Comparison of ENCODE assay signal across 8 cellular contexts in the genomic region with DNA sequence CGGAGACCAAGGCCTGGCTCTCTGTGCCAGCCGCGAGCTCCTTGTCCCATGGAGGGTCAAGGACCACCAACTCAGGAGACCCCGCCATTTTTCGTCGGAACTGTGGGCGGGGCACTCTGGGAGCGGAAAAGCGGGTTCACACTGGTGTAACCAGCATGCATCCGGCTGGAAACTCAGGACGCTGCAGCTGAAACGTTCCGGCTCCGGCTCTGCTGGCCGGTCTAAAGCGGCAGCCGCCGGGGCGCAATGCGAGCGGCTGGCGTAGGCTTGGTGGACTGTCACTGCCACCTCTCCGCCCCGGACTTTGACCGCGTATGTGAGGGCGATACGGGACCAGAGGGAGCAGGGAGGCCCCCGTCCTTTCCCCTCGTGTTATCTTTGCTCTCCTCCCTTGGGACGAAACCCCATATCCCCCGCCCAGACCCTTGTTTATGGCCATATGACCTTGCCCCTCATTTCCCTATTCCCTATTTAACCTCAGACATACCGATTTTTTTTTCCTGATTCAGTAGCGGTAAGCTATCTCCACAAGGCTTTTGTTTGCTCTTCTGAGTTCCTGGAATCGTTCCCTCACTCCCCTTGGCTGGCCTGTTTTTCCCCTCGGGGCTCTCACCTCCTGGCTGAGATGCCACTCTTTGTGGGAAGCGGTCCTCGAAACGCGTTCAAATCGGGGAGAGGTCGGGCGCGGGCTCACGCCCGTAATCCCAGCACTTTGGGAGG. TPM values are rescaled to one million over a fixed set of nuclear protein-coding genes. Genes with fewer than 3 reads are reported as not detected.
A peak's percentile ranks its signal among the peaks of the same experiment; 100 is the strongest.
DNase-seq lines count a peak whose midpoint lies in the region; ATAC-seq and TF ChIP-seq lines count a peak whose summit lies in the region.

A gene with protein sequence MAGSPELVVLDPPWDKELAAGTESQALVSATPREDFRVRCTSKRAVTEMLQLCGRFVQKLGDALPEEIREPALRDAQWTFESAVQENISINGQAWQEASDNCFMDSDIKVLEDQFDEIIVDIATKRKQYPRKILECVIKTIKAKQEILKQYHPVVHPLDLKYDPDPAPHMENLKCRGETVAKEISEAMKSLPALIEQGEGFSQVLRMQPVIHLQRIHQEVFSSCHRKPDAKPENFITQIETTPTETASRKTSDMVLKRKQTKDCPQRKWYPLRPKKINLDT (minus strand): TSS at position 102 of the 720 bp plus-strand sequence. CDS start 14 bp downstream, at position 88.
A gene with protein sequence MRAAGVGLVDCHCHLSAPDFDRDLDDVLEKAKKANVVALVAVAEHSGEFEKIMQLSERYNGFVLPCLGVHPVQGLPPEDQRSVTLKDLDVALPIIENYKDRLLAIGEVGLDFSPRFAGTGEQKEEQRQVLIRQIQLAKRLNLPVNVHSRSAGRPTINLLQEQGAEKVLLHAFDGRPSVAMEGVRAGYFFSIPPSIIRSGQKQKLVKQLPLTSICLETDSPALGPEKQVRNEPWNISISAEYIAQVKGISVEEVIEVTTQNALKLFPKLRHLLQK (plus strand): TSS at position 219 of the 720 bp plus-strand sequence. CDS start 28 bp downstream, at position 247.

- DNase-seq in Calu3 (peak; percentile 98), NT2/D1 (ENCODE audit: low read depth, low spot score) (peak; percentile 97)
- peak; percentile 92 for DNase-seq in activated CD8-positive, alpha-beta memory T cell treated with anti-CD3 and anti-CD28 coated beads, Interleukin-2, amount 50 U/mL, for 24 hours (ENCODE audit: extremely low read depth)
- peak; percentile 99 for DNase-seq in stimulated activated CD8-positive, alpha-beta memory T cell treated with anti-CD3 and anti-CD28 coated beads, Interleukin-15, amount 100 ng/mL, for 24 hours (ENCODE audit: low read depth)

- H3K27ac Mint-ChIP-seq in Calu3 (ENCODE audit: unreplicated experiment): peak within 1 kb of the TSS; percentile 58

- no peaks in the 10 kb centered on the region for H3K9me3 ChIP-seq in HUES48 (ENCODE audit: control insufficient read depth, insufficient read depth, low read length)
- H3K9me3 ChIP-seq in NT2/D1 (ENCODE audit: insufficient read depth, low read length): no peaks in the 10 kb centered on the region
- H3K9me3 ChIP-seq in mesodermal cell (ENCODE audit: control insufficient read depth, low read length): no peaks in the 10 kb centered on the region

- WGBS in mesodermal cell (ENCODE audit: insufficient coverage in 2 of 2), 2 experiments: 0% methylated on average over 37 to 44 of the region's 46 CpGs

- intact Hi-C loops in Calu3 (cut with micrococcal nuclease; ENCODE audit: unreplicated experiment): loop anchor here (2.0 kb wide), 1 partner anchor 65 kb away; no protein-coding TSS in a partner anchor

- peaks cover 32% of the 10 kb centered on the region for H3K4me1 Mint-ChIP-seq in Calu3 (ENCODE audit: low read depth, unreplicated experiment)

- peak within 1 kb of the TSS; percentile 81 for H3K9ac ChIP-seq in HUES48 (ENCODE audit: low read depth, low read length)
- H3K9ac ChIP-seq in NT2/D1 (ENCODE audit: insufficient read length, low read depth): peak within 1 kb of the TSS; percentile 99

- CTCF ChIA-PET in Calu3 (lab: Charles Lee): interaction anchor here (0.7 to 1.6 kb wide), 3 partner anchors 42 to 142 kb away, joined by 4 to 5 read pairs (median 4); a partner anchor contains a TSS

- TF ChIP-seq CTCF in Calu3 (IDR thresholded peaks at IDR 0.05; ENCODE audit: unreplicated experiment): no peak

- no peaks in the 10 kb centered on the region for H3K9me3 Mint-ChIP-seq in Calu3 (ENCODE audit: low read depth, unreplicated experiment)

- H3K27ac ChIP-seq in HUES48 (ENCODE audit: low read depth, low read length) (peak within 1 kb of the TSS; percentile 90), mesodermal cell (ENCODE audit: low read depth, low read length, severe bottlenecking) (peak within 1 kb of the TSS; percentile 84)

- H3K36me3 ChIP-seq in HUES48 (ENCODE audit: control insufficient read depth, insufficient read depth, low read length) (peaks cover 20% of the 10 kb centered on the region), NT2/D1 (ENCODE audit: insufficient read depth, insufficient read length, low read length) (peaks cover 24% of the 10 kb centered on the region), mesodermal cell (ENCODE audit: control insufficient read depth, insufficient read depth, low read length) (peaks cover 16% of the 10 kb centered on the region)

- H3K36me3 Mint-ChIP-seq in Calu3 (ENCODE audit: insufficient read depth, unreplicated experiment): peaks cover 26% of the 10 kb centered on the region

- H3K27me3 ChIP-seq in HUES48 (ENCODE audit: control insufficient read depth, insufficient read depth, low read length): no peaks in the 10 kb centered on the region
- no peaks in the 10 kb centered on the region for H3K27me3 ChIP-seq in NT2/D1 (ENCODE audit: insufficient read depth, insufficient read length)

- H3K4me1 ChIP-seq in HUES48 (ENCODE audit: control insufficient read depth, insufficient read depth, low read length) (0 out of 2 replicates have a peak, but pooled peaks cover 3% of the 10 kb centered on the region), NT2/D1 (ENCODE audit: insufficient read depth, insufficient read length) (peaks cover 2% of the 10 kb centered on the region), mesodermal cell (ENCODE audit: control insufficient read depth, insufficient read depth, low read length, poor library complexity, severe bottlenecking) (peaks cover 20% of the 10 kb centered on the region)

- in situ Hi-C loops in endometrial microvascular endothelial cells (cut with HindIII; ENCODE audit: inconsistent ontology term, low pct_unique_long_range_greater_than_20kb, low sequenced_read_pairs): no loop called here

- peak within 1 kb of the TSS; percentile 76 for H3K4me3 Mint-ChIP-seq in Calu3 (ENCODE audit: low read depth, unreplicated experiment)

- peak; percentile 68 for ATAC-seq in GM21423 (IDR thresholded peaks at IDR 0.05; ENCODE audit: unreplicated experiment)

- H3K4me3 ChIP-seq in HUES48 (ENCODE audit: low read depth, low read length) (peak within 1 kb of the TSS; percentile 95), NT2/D1 (ENCODE audit: insufficient read length, low read depth) (peak within 1 kb of the TSS; percentile 99), mesodermal cell (ENCODE audit: extremely low read depth, insufficient read depth, low read length, poor library complexity, severe bottlenecking) (peak within 1 kb of the TSS; percentile 80)

- H3K27me3 Mint-ChIP-seq in Calu3 (ENCODE audit: unreplicated experiment): no peaks in the 10 kb centered on the region

- TSS peak; percentile 87 for BruUV-seq in Calu3 (replicated peaks; lab: Mats Ljungman, UMichigan)

RNA-seq across cellular contexts. Expression of the first gene that starts in this region (rescaled TPM):
- 41.0 and 47.2 TPM in 2 replicates for total RNA-seq in Calu3 (2022)
- total RNA-seq in endometrial microvascular endothelial cells (ENCODE audit: inconsistent ontology term): 29.1 TPM
- 26.7 TPM for polyA plus RNA-seq in mesodermal cell (2013, experiment 1 of 2)
- polyA plus RNA-seq in mesodermal cell (2013, experiment 2 of 2): 27.6 TPM

RNA-seq across cellular contexts. Expression of the second gene that starts in this region (rescaled TPM):
- 9.3 and 10.3 TPM in 2 replicates for total RNA-seq in Calu3 (2022)
- 16.6 TPM for total RNA-seq in endometrial microvascular endothelial cells (ENCODE audit: inconsistent ontology term)
- 21.8 TPM for polyA plus RNA-seq in mesodermal cell (2013, experiment 1 of 2)
- polyA plus RNA-seq in mesodermal cell (2013, experiment 2 of 2): 21.7 TPM

Comparison
In these comparisons a context has a peak if more than half of its experiments do, and no peak if none do; other contexts are left out.
1. Peak in every context shown above with its lines: DNase-seq, ATAC-seq, H3K4me3 ChIP-seq and H3K27ac ChIP-seq.